In the genomic region with DNA sequence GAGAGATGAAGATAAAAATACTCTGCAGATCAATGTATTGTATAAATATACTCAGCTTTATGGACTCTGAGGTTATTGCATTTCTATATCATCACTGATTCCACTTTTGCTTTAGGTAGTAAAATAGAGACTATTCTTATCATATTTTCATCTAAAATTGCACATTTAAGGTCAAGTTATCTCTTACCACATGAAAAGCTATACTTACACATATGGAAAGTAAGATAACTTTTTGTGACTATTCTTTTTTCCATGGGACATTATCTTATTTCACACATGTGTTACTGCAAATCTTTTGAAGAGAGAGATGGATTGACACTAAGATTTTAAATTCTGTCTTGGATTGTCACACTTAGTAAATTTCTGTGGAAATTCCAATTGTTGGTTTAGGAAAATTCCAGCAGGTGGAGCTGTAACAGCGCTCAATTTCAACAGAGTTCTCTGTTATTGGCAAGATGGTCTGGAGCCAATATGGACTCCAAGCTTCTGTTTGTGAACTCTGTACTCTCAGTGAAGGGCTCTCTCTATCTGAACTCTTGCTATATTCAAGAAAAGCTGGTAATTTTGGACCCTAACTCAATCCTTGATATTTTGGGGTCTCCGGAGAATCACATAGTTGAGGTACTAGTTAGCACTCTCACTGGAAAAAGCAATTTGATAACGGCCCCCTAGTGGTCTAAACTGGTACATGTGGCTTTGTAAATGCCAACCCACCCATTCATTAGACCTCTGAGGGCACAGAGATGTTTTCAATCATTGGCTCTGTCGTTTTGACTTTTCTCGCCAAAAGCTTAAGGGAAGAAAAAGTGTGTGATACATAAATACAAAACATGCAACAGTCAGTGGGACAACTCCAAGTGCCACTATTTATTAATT, we compare ENCODE assay signal across 8 cellular contexts.
DNase-seq lines count a peak whose midpoint lies in the region; ATAC-seq and TF ChIP-seq lines count a peak whose summit lies in the region.

No MANE protein-coding gene starts in this region.

- H3K36me3 ChIP-seq in NT2/D1 (ENCODE audit: insufficient read depth, insufficient read length, low read length) (no peaks in the 10 kb centered on the region), thyroid gland (no peaks in the 10 kb centered on the region)

- H3K9me3 Mint-ChIP-seq in neural crest cell: no peaks in the 10 kb centered on the region

- H3K9ac ChIP-seq in NT2/D1 (ENCODE audit: insufficient read length, low read depth): no peak overlapping the region

- intact Hi-C loops in thyroid gland (cut with DNase I): loop anchor here (10.0 kb wide), 1 partner anchor 123 kb away; no protein-coding TSS in a partner anchor

- peaks cover 10% of the 10 kb centered on the region for H3K4me1 Mint-ChIP-seq in neural crest cell

- H3K27me3 Mint-ChIP-seq in neural crest cell (ENCODE audit: low read depth): no peaks in the 10 kb centered on the region

- H3K4me1 ChIP-seq in NT2/D1 (ENCODE audit: insufficient read depth, insufficient read length) (no peaks in the 10 kb centered on the region), thyroid gland (peaks cover 9 to 17% of the 10 kb centered on the region in 2 donors)

- WGBS in thyroid gland, 2 donors: 22 to 33% methylated on average over 5 of the region's 5 CpGs

- DNase-seq in DMS53 (lab: John Stamatoyannopoulos, UW) (peak; percentile 88), HT1080 (ENCODE audit: low read depth) (peak; percentile 73), NT2/D1 (ENCODE audit: low read depth, low spot score) (peak; percentile 58), fibroblast of gingiva (ENCODE audit: low read depth) (peak; percentile 63), neural crest cell (ENCODE audit: low read depth, low spot score) (peak; percentile 73), thyroid gland (peak; percentile 17 to 27)
- peak; percentile 58 for DNase-seq in activated CD8-positive, alpha-beta memory T cell treated with anti-CD3 and anti-CD28 coated beads, Interleukin-2, amount 50 U/mL, for 4 hours

- peak overlapping the region; percentile 79 for H3K27ac Mint-ChIP-seq in neural crest cell (ENCODE audit: unreplicated experiment)

- peak; percentile 97 for TF ChIP-seq CTCF in neural crest cell (conservative IDR thresholded peaks at IDR 0.05)
- TF ChIP-seq CTCF in thyroid gland (IDR thresholded peaks at IDR 0.05): peak; percentile 57 to 91 (median 78)

- H3K36me3 Mint-ChIP-seq in neural crest cell (ENCODE audit: low read depth): no peaks in the 10 kb centered on the region

- ATAC-seq in GM21423 (IDR thresholded peaks at IDR 0.05; ENCODE audit: unreplicated experiment): peak; percentile 87

- H3K27me3 ChIP-seq in NT2/D1 (ENCODE audit: insufficient read depth, insufficient read length) (no peaks in the 10 kb centered on the region), thyroid gland (no peaks in the 10 kb centered on the region)

- H3K4me3 Mint-ChIP-seq in neural crest cell: peak overlapping the region; percentile 28

- H3K27ac ChIP-seq in thyroid gland: peak overlapping the region in 1 of 3 donors; percentile 41

- H3K4me3 ChIP-seq in NT2/D1 (ENCODE audit: insufficient read length, low read depth): no peak overlapping the region
- no peak overlapping the region for H3K4me3 ChIP-seq in thyroid gland (replicated peaks in 1 of 3)

- H3K9me3 ChIP-seq in NT2/D1 (ENCODE audit: insufficient read depth, low read length): no peaks in the 10 kb centered on the region
- H3K9me3 ChIP-seq in thyroid gland: no peaks in the 10 kb centered on the region

- no peak for TF ChIP-seq POLR2A in thyroid gland (IDR thresholded peaks at IDR 0.05)

Comparison
In these comparisons a context has a peak if more than half of its experiments do, and no peak if none do; other contexts are left out.
1. DNase-seq: peak in every context shown above with its lines; median percentile 88 in DMS53; 73 in HT1080; 73 in neural crest cell; 63 in fibroblast of gingiva; 58 in NT2/D1; 58 in activated CD8-positive, alpha-beta memory T cell treated with anti-CD3 and anti-CD28 coated beads, Interleukin-2, amount 50 U/mL, for 4 hours; 22 in thyroid gland.